Comparison of ENCODE assay signal across 8 cellular contexts in genomic region chr17:51260960-51261958, GRCh38. TPM values are rescaled to one million over a fixed set of nuclear protein-coding genes. Genes with fewer than 3 reads are reported as not detected.
DNase-seq lines count a peak whose midpoint lies in the region; ATAC-seq and TF ChIP-seq lines count a peak whose summit lies in the region.

No MANE protein-coding gene starts in this region.

- H3K9me3 Mint-ChIP-seq in dendritic cell treated with granulocyte-macrophage colony-stimulating factor and Interleukin-4, amounts not matched to agents 40 ng/mL and 50 ng/mL, for 4 days, result no peaks in the 10 kb centered on the region

- peaks cover 7 to 40% (median 37%) of the 10 kb centered on the region in 4 donors for H3K4me1 ChIP-seq in liver (ENCODE audit: control insufficient read depth in 4 of 4, insufficient read depth in 4 of 4, low read length in 3 of 4)

- peaks cover 46% of the 10 kb centered on the region for H3K4me1 Mint-ChIP-seq in dendritic cell treated with granulocyte-macrophage colony-stimulating factor and Interleukin-4, amounts not matched to agents 40 ng/mL and 50 ng/mL, for 4 days (ENCODE audit: low read depth)

- intact Hi-C loops in dendritic cell treated with granulocyte-macrophage colony-stimulating factor and Interleukin-4, amounts not matched to agents 40 ng/mL and 50 ng/mL, for 4 days (cut with micrococcal nuclease), result loop anchor here (1.0 kb wide), 1 partner anchor 95 kb away; the partner anchor contains the start of gene NME2

- DNase-seq in NCI-H2171 (lab: John Stamatoyannopoulos, UW), result peak; percentile 84
- peak; percentile 84 for DNase-seq in activated CD4-positive, alpha-beta T cell treated with anti-CD3 and anti-CD28 coated beads for 48 hours
- peak; percentile 63 to 74 for DNase-seq in stimulated activated CD4-positive, alpha-beta T cell treated with anti-CD3 and anti-CD28 coated beads, Interleukin-4, amount 100 ng/mL, for 48 hours (ENCODE audit: low read depth in 2 of 2)

- H3K4me3 Mint-ChIP-seq in dendritic cell treated with granulocyte-macrophage colony-stimulating factor and Interleukin-4, amounts not matched to agents 40 ng/mL and 50 ng/mL, for 4 days, result peak overlapping the region; percentile 89

- H3K27ac ChIP-seq in 22Rv1, result peak overlapping the region; percentile 92
- H3K27ac ChIP-seq in liver (ENCODE audit: low read depth in 1 of 2, low read length in 2 of 2), result peak overlapping the region; percentile 98

- TF ChIP-seq CTCF in 22Rv1 (IDR thresholded peaks at IDR 0.05) (no peak), liver (IDR thresholded peaks at IDR 0.05; ENCODE audit: low read depth, low read length, missing input control) (no peak)

- H3K36me3 ChIP-seq in liver (ENCODE audit: control insufficient read depth in 4 of 4, insufficient read depth in 3 of 4, low read depth in 1 of 4, low read length in 3 of 4), result peaks cover 0 to 4% (median 2%) of the 10 kb centered on the region in 4 donors

- peak overlapping the region; percentile 74 to 83 for H3K9ac ChIP-seq in liver (ENCODE audit: low read depth in 1 of 2, low read length in 2 of 2)

- peak overlapping the region; percentile 97 for H3K27ac Mint-ChIP-seq in dendritic cell treated with granulocyte-macrophage colony-stimulating factor and Interleukin-4, amounts not matched to agents 40 ng/mL and 50 ng/mL, for 4 days

- WGBS in liver, result 6% methylated on average over 52 of the region's 52 CpGs

- H3K36me3 Mint-ChIP-seq in dendritic cell treated with granulocyte-macrophage colony-stimulating factor and Interleukin-4, amounts not matched to agents 40 ng/mL and 50 ng/mL, for 4 days (ENCODE audit: low read depth), result peaks cover 74% of the 10 kb centered on the region

- ATAC-seq in GM18505 (IDR thresholded peaks at IDR 0.05; ENCODE audit: unreplicated experiment) (peak; percentile 68), HG02973 (IDR thresholded peaks at IDR 0.05; ENCODE audit: unreplicated experiment) (peak; percentile 57)

- H3K4me3 ChIP-seq in liver (ENCODE audit: low read depth in 1 of 3, low read length in 3 of 3), result peak overlapping the region; percentile 91 to 94 (median 93)

- TF ChIP-seq POLR2A in GM18505 (IDR thresholded peaks at IDR 0.05; ENCODE audit: borderline replicate concordance, extremely low read depth, insufficient read depth, insufficient read length), result no peak

- H3K9me3 ChIP-seq in liver (ENCODE audit: control insufficient read depth in 4 of 4, low read length in 3 of 4), result no peaks in the 10 kb centered on the region

- H3K27me3 Mint-ChIP-seq in dendritic cell treated with granulocyte-macrophage colony-stimulating factor and Interleukin-4, amounts not matched to agents 40 ng/mL and 50 ng/mL, for 4 days, result no peaks in the 10 kb centered on the region

- TF ChIP-seq RAD21 in liver (IDR thresholded peaks at IDR 0.05), result no peak

- no peaks in the 10 kb centered on the region for H3K27me3 ChIP-seq in liver (ENCODE audit: control insufficient read depth in 4 of 4, insufficient read depth in 4 of 4, low read length in 3 of 4)

TF ChIP-seq in liver, 16 proteins besides CTCF, POLR2A, EP300 and RAD21:
- TF ChIP-seq YY1 (IDR thresholded peaks at IDR 0.05), result peak; percentile 35
- no peak for TF ChIP-seq TAF1 (conservative IDR thresholded peaks at IDR 0.05)
- no peak for TF ChIP-seq NR2F2 (IDR thresholded peaks at IDR 0.05)

RNA-seq across cellular contexts. Expression of gene UTP18, which starts 0.9 kb away (rescaled TPM):
- 10 to 100 TPM; 15.7 to 17.4 TPM for total RNA-seq in liver
- 10 to 100 TPM; 12.4 to 12.6 TPM for polyA plus RNA-seq in liver

RNA-seq across cellular contexts. Expression of gene MBTD1, which starts 1.4 kb away (rescaled TPM):
- 10 to 100 TPM; 12.8 to 14.2 TPM for total RNA-seq in liver
- 1 to 10 TPM; 2.4 to 2.9 TPM for polyA plus RNA-seq in liver

Comparison
In these comparisons a context has a peak if more than half of its experiments do, and no peak if none do; other contexts are left out.
1. Peak in every context shown above with its lines: DNase-seq, ATAC-seq, H3K4me3 ChIP-seq and H3K27ac ChIP-seq.